In genomic region chr1:30952098-30952497, GRCh38 we compare ENCODE assay signal across 21 cellular contexts. TPM values are rescaled to one million over a fixed set of nuclear protein-coding genes. Genes with fewer than 3 reads are reported as not detected.
A peak's percentile ranks its signal among the peaks of the same experiment; 100 is the strongest.
DNase-seq lines count a peak whose midpoint lies in the region; ATAC-seq, FAIRE-seq and TF ChIP-seq lines count a peak whose summit lies in the region.
"Had no signal": no experiment of that assay in that cellular context is flagged by ENCODE, and none has a peak within 500 bp of the region (broad histone marks: within the 10 kb centered on the region; RNA-seq: fewer than 3 reads in every experiment).

No MANE protein-coding gene starts in this region.

- no peak overlapping the region for H3K27ac ChIP-seq in CD4-positive, CD25-positive, alpha-beta regulatory T cell (ENCODE audit: insufficient read depth, low read length, poor library complexity, severe bottlenecking)
- H3K27ac ChIP-seq in DND-41 (ENCODE audit: low read length) (no peak overlapping the region), kidney (ENCODE audit: low read depth in 2 of 2, low read length in 2 of 2) (no peak overlapping the region)
- H3K27ac ChIP-seq: epithelial cell of prostate, left lung, neural progenitor cell, prostate gland had no signal

- H3K9ac ChIP-seq in DND-41 (ENCODE audit: low read depth, low read length) (no peak overlapping the region), kidney (ENCODE audit: low read length in 2 of 2) (no peak overlapping the region)
- H3K9ac ChIP-seq: neural progenitor cell had no signal

- no peaks in the 10 kb centered on the region for H3K27me3 Mint-ChIP-seq in CD4-positive, CD25-positive, alpha-beta regulatory T cell
- no peaks in the 10 kb centered on the region for H3K27me3 Mint-ChIP-seq in activated naive CD8-positive, alpha-beta T cell treated with anti-CD3 and anti-CD28 coated beads, Interleukin-2, amount 50 U/mL, for 24 hours

- DNase-seq in CD4-positive, CD25-positive, alpha-beta regulatory T cell = peak in 1 of 3 donors; percentile 23
- DNase-seq in DND-41 = no peak
- no peak for DNase-seq in activated naive CD8-positive, alpha-beta T cell treated with anti-CD3 and anti-CD28 coated beads, Interleukin-2, amount 50 U/mL, for 24 hours
- DNase-seq in midbrain (lab: John Stamatoyannopoulos, UW) = peak; percentile 59
- DNase-seq in OCI-M2 (lab: John Stamatoyannopoulos, UW; ENCODE audit: unreplicated experiment) = no peak
- DNase-seq in kidney = no peak
- DNase-seq in UCSD-AML1 (lab: John Stamatoyannopoulos, UW; ENCODE audit: unreplicated experiment) = no peak
- DNase-seq in AG08395 (ENCODE audit: low spot score) = no peak
- DNase-seq: aorta, DMS153, GF-D8, Kasumi-1, left lung, NCI-H1048, NCI-H187 treated with DMSO at 0.1 percent for 48 hours, SIG-M5 had no signal

- H3K4me3 ChIP-seq in CD4-positive, CD25-positive, alpha-beta regulatory T cell (ENCODE audit: low read depth, low read length) = no peak overlapping the region
- no peak overlapping the region for H3K4me3 ChIP-seq in DND-41 (ENCODE audit: low read depth in 1 of 2, low read length in 2 of 2)
- H3K4me3 ChIP-seq in kidney (ENCODE audit: low read length in 2 of 2) = no peak overlapping the region
- H3K4me3 ChIP-seq: left lung, neural progenitor cell, prostate gland had no signal

- H3K27ac Mint-ChIP-seq in CD4-positive, CD25-positive, alpha-beta regulatory T cell = peak overlapping the region; percentile 29 to 82 (median 51)
- H3K27ac Mint-ChIP-seq in activated naive CD8-positive, alpha-beta T cell treated with anti-CD3 and anti-CD28 coated beads, Interleukin-2, amount 50 U/mL, for 24 hours = peak overlapping the region; percentile 7
- H3K27ac Mint-ChIP-seq: neural progenitor cell had no signal

- H3K4me1 Mint-ChIP-seq in CD4-positive, CD25-positive, alpha-beta regulatory T cell = peaks cover 6 to 42% (median 28%) of the 10 kb centered on the region in 4 donors
- H3K4me1 Mint-ChIP-seq in activated naive CD8-positive, alpha-beta T cell treated with anti-CD3 and anti-CD28 coated beads, Interleukin-2, amount 50 U/mL, for 24 hours = peaks cover 8% of the 10 kb centered on the region
- H3K4me1 Mint-ChIP-seq: CD14-positive monocyte had no signal

- no peak overlapping the region for H2AFZ ChIP-seq in DND-41 (ENCODE audit: low read depth, low read length)
- H2AFZ ChIP-seq: neural progenitor cell had no signal

- H3K79me2 ChIP-seq in DND-41 (ENCODE audit: insufficient read depth, low read length) = peaks cover 35% of the 10 kb centered on the region

- peaks cover 84% of the 10 kb centered on the region for H3K36me3 ChIP-seq in CD4-positive, CD25-positive, alpha-beta regulatory T cell (ENCODE audit: control insufficient read depth, insufficient read depth, low read length)
- H3K36me3 ChIP-seq in DND-41 (ENCODE audit: insufficient read depth, low read length) = peaks cover 92% of the 10 kb centered on the region
- H3K36me3 ChIP-seq in kidney (ENCODE audit: control insufficient read depth in 1 of 2, insufficient read depth in 2 of 2, low read length in 2 of 2) = peaks cover 34 to 58% of the 10 kb centered on the region in 2 donors
- H3K36me3 ChIP-seq: prostate gland had no signal

- H3K9me3 ChIP-seq in CD4-positive, CD25-positive, alpha-beta regulatory T cell (ENCODE audit: control insufficient read depth in 2 of 2, low read length in 2 of 2) = no peaks in the 10 kb centered on the region
- H3K9me3 ChIP-seq in DND-41 (ENCODE audit: insufficient read depth, low read length, severe bottlenecking) (no peaks in the 10 kb centered on the region), kidney (ENCODE audit: control insufficient read depth in 1 of 2, low read length in 2 of 2) (no peaks in the 10 kb centered on the region)
- H3K9me3 ChIP-seq: left lung, prostate gland had no signal

- intact Hi-C loops in kidney (cut with DNase I) = no loop called here

- TF ChIP-seq CTCF in DND-41 (IDR thresholded peaks at IDR 0.05; ENCODE audit: borderline replicate concordance, extremely low read depth, low read length, poor library complexity, severe bottlenecking) (no peak), kidney (IDR thresholded peaks at IDR 0.05; ENCODE audit: borderline replicate concordance, extremely low read depth, insufficient read depth) (no peak)

- ATAC-seq in CD4-positive, CD25-positive, alpha-beta regulatory T cell (ENCODE audit: low read depth in 2 of 2) = peak in 1 of 2 donors; percentile 28
- ATAC-seq in DND-41 (ENCODE audit: insufficient read depth, low read depth) = peak; percentile 57; the same call in 2 of the 3 replicates
- ATAC-seq in activated naive CD8-positive, alpha-beta T cell treated with anti-CD3 and anti-CD28 coated beads, Interleukin-2, amount 50 U/mL, for 24 hours = no peak
- ATAC-seq: left lung, Panc1 had no signal

- peaks cover 58% of the 10 kb centered on the region for H3K36me3 Mint-ChIP-seq in CD4-positive, CD25-positive, alpha-beta regulatory T cell
- peaks cover 71% of the 10 kb centered on the region for H3K36me3 Mint-ChIP-seq in activated naive CD8-positive, alpha-beta T cell treated with anti-CD3 and anti-CD28 coated beads, Interleukin-2, amount 50 U/mL, for 24 hours (ENCODE audit: low read depth)

- H3K4me3 Mint-ChIP-seq in CD4-positive, CD25-positive, alpha-beta regulatory T cell = no peak overlapping the region
- no peak overlapping the region for H3K4me3 Mint-ChIP-seq in activated naive CD8-positive, alpha-beta T cell treated with anti-CD3 and anti-CD28 coated beads, Interleukin-2, amount 50 U/mL, for 24 hours
- H3K4me3 Mint-ChIP-seq: CD14-positive monocyte, neural progenitor cell had no signal

- H4K20me1 ChIP-seq in DND-41 (ENCODE audit: insufficient read depth, low read length) = peaks cover 29% of the 10 kb centered on the region

- no peak for FAIRE-seq in kidney (lab: Jason Lieb, UNC)

- H3K9me3 Mint-ChIP-seq in CD4-positive, CD25-positive, alpha-beta regulatory T cell = no peaks in the 10 kb centered on the region
- no peaks in the 10 kb centered on the region for H3K9me3 Mint-ChIP-seq in activated naive CD8-positive, alpha-beta T cell treated with anti-CD3 and anti-CD28 coated beads, Interleukin-2, amount 50 U/mL, for 24 hours
- H3K9me3 Mint-ChIP-seq: CD14-positive monocyte, neural progenitor cell had no signal

- H3K27me3 ChIP-seq in CD4-positive, CD25-positive, alpha-beta regulatory T cell (ENCODE audit: control insufficient read depth, insufficient read depth, low read length) = no peaks in the 10 kb centered on the region
- no peaks in the 10 kb centered on the region for H3K27me3 ChIP-seq in DND-41 (ENCODE audit: insufficient read depth, low read length, poor library complexity)
- H3K27me3 ChIP-seq: left lung, neural progenitor cell had no signal

- no peak overlapping the region for H3K4me2 ChIP-seq in DND-41 (ENCODE audit: insufficient read depth, low read length)
- H3K4me2 ChIP-seq: neural progenitor cell had no signal

- H3K4me1 ChIP-seq in CD4-positive, CD25-positive, alpha-beta regulatory T cell (ENCODE audit: control insufficient read depth, insufficient read depth, low read length, poor library complexity, severe bottlenecking) = no peaks in the 10 kb centered on the region
- no peaks in the 10 kb centered on the region for H3K4me1 ChIP-seq in DND-41 (ENCODE audit: insufficient read depth, low read length)
- H3K4me1 ChIP-seq in kidney (ENCODE audit: control insufficient read depth in 1 of 2, insufficient read depth in 1 of 2, low read depth in 1 of 2, low read length in 2 of 2) = no peaks in the 10 kb centered on the region
- H3K4me1 ChIP-seq: left lung, neural progenitor cell, prostate gland had no signal

RNA-seq across cellular contexts. Expression of gene SDC3, which starts 43.5 kb away (rescaled TPM):
- total RNA-seq in CD4-positive, CD25-positive, alpha-beta regulatory T cell = 0.12 TPM
- polyA plus RNA-seq in CD4-positive, CD25-positive, alpha-beta regulatory T cell = not detected
- 58.7 TPM for total RNA-seq in kidney
- polyA plus RNA-seq in kidney (ENCODE audit: insufficient read depth, low read depth, low replicate concordance) = 11.0 TPM

Comparison
In these comparisons a context has a peak if more than half of its experiments do, and no peak if none do; other contexts are left out.
1. RNA of gene SDC3, which starts 43.5 kb away (total RNA-seq): 58.7 TPM in kidney (single experiment); 0.12 TPM in CD4-positive, CD25-positive, alpha-beta regulatory T cell (single experiment); every median in the first group is over 10 times any median in the second.